ENCODE assay signal across 1 cellular context in the genomic region with DNA sequence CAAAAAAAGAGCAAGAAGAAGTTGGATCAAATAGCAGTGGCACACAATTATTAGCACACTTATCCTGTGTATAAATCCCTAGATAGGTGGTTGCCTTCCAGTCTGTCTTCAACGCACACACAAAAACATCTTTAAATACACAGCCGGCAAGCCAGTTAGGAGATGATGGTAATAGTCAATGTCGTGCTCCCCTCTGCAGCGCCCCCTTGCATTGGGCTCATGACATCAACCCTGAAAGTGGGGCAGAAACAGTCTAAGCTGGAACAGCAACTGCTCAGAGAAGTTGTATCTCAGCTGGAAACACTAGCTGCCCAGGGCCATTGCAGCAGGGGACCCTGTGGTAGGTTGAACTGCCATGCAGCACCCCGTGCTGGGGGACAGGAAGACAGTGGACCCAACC.
TF ChIP-seq lines count a peak whose summit lies in the region.

No MANE protein-coding gene starts in this region.

TF ChIP-seq in H1, 55 proteins besides CTCF, POLR2A, EP300 and RAD21 (continued from another document):
- TF ChIP-seq ASH2L (IDR thresholded peaks at IDR 0.05; ENCODE audit: low read length) (no peak), BCL11A (IDR thresholded peaks at IDR 0.05; ENCODE audit: low read depth in 2 of 2, low read length in 2 of 2) (no peak), RNF2 (IDR thresholded peaks at IDR 0.05; ENCODE audit: borderline replicate concordance, low read depth, low read length, missing control alignments, poor library complexity, severe bottlenecking) (no peak), GABPA (IDR thresholded peaks at IDR 0.05; ENCODE audit: borderline replicate concordance, insufficient read depth, low read length) (no peak)
- TF ChIP-seq, protein P1, sequence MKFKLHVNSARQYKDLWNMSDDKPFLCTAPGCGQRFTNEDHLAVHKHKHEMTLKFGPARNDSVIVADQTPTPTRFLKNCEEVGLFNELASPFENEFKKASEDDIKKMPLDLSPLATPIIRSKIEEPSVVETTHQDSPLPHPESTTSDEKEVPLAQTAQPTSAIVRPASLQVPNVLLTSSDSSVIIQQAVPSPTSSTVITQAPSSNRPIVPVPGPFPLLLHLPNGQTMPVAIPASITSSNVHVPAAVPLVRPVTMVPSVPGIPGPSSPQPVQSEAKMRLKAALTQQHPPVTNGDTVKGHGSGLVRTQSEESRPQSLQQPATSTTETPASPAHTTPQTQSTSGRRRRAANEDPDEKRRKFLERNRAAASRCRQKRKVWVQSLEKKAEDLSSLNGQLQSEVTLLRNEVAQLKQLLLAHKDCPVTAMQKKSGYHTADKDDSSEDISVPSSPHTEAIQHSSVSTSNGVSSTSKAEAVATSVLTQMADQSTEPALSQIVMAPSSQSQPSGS (IDR thresholded peaks at IDR 0.05; ENCODE audit: low read length) = no peak
- TF ChIP-seq, protein P2, sequence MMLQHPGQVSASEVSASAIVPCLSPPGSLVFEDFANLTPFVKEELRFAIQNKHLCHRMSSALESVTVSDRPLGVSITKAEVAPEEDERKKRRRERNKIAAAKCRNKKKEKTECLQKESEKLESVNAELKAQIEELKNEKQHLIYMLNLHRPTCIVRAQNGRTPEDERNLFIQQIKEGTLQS (IDR thresholded peaks at IDR 0.05; ENCODE audit: insufficient read depth, low read depth, low read length) = no peak
- TF ChIP-seq, protein P3, sequence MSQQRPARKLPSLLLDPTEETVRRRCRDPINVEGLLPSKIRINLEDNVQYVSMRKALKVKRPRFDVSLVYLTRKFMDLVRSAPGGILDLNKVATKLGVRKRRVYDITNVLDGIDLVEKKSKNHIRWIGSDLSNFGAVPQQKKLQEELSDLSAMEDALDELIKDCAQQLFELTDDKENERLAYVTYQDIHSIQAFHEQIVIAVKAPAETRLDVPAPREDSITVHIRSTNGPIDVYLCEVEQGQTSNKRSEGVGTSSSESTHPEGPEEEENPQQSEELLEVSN (IDR thresholded peaks at IDR 0.05) = no peak
